Comparison of ENCODE assay signal across 9 cellular contexts in the genomic region with DNA sequence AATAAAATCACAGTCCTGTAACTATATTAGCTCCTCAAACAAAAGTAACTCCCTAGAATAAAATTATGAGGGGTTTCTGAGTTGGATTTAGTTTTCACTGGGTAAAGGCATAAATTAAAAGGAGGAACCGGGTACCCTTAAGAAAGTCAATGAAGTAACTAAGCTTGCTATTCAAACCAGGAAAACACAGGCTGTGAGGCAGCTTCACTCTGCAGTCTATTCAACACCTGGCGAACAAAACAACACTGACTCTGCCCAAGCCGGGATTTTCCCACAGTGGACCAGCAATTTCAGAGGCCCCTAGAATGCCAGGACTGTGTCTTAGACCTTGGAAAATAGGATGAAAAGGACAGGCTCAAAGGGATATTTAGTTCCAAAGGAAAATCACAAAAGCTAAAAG. TPM values are rescaled to one million over a fixed set of nuclear protein-coding genes. Genes with fewer than 3 reads are reported as not detected.
A peak's percentile ranks its signal among the peaks of the same experiment; 100 is the strongest.
DNase-seq lines count a peak whose midpoint lies in the region; ATAC-seq and TF ChIP-seq lines count a peak whose summit lies in the region.
"Had no signal": no experiment of that assay in that cellular context is flagged by ENCODE, and none has a peak within 500 bp of the region (broad histone marks: within the 10 kb centered on the region; RNA-seq: fewer than 3 reads in every experiment).

No MANE protein-coding gene starts in this region.

- peak overlapping the region; percentile 25 for H3K27ac Mint-ChIP-seq in activated CD4-positive, alpha-beta T cell treated with anti-CD3 and anti-CD28 coated beads for 36 hours
- H3K27ac Mint-ChIP-seq in stimulated activated effector memory CD8-positive, alpha-beta T cell treated with anti-CD3 and anti-CD28 coated beads, Interleukin-12 subunit alpha, Interleukin-12 subunit beta, amount 100 ng/mL, for 72 hours: no peak overlapping the region

- TF ChIP-seq EP300 in esophagus muscularis mucosa (IDR thresholded peaks at IDR 0.05) (no peak), stomach (IDR thresholded peaks at IDR 0.05) (no peak)

- TF ChIP-seq POLR2A in esophagus muscularis mucosa (IDR thresholded peaks at IDR 0.05; ENCODE audit: low read depth): no peak
- TF ChIP-seq POLR2A in stomach (IDR thresholded peaks at IDR 0.05): no peak

- H3K27me3 Mint-ChIP-seq in activated CD4-positive, alpha-beta T cell treated with anti-CD3 and anti-CD28 coated beads for 36 hours: no peaks in the 10 kb centered on the region

- CTCF ChIA-PET in activated CD4-positive, alpha-beta T cell treated with anti-CD3 and anti-CD28 coated beads for 36 hours (lab: Charles Lee): interaction anchor here (0.6 to 1.6 kb wide), 5 partner anchors 21 to 45 kb away, joined by 3 to 5 read pairs (median 4); no protein-coding TSS in a partner anchor
- CTCF ChIA-PET in RWPE1 (lab: Yijun Ruan, JAX): no interaction called here

- no peak for ATAC-seq in activated CD4-positive, alpha-beta T cell treated with anti-CD3 and anti-CD28 coated beads for 36 hours
- ATAC-seq in stimulated activated effector memory CD8-positive, alpha-beta T cell treated with anti-CD3 and anti-CD28 coated beads, Interleukin-12 subunit alpha, Interleukin-12 subunit beta, amount 100 ng/mL, for 72 hours: no peak
- ATAC-seq in HG02759 (IDR thresholded peaks at IDR 0.05; ENCODE audit: unreplicated experiment): no peak

- intact Hi-C loops in activated CD4-positive, alpha-beta T cell treated with anti-CD3 and anti-CD28 coated beads for 36 hours (cut with DNase I, micrococcal nuclease): loop anchor here in 1 of 2 experiments (10.0 kb wide), 1 partner anchor 530 kb away; no protein-coding TSS in a partner anchor
- intact Hi-C loops in esophagus muscularis mucosa (cut with DNase I) (no loop called here), stomach (cut with DNase I; ENCODE audit: low total_unique reads) (no loop called here)

- peaks cover 53% of the 10 kb centered on the region for H3K4me1 Mint-ChIP-seq in activated CD4-positive, alpha-beta T cell treated with anti-CD3 and anti-CD28 coated beads for 36 hours
- H3K4me1 Mint-ChIP-seq in stimulated activated effector memory CD8-positive, alpha-beta T cell treated with anti-CD3 and anti-CD28 coated beads, Interleukin-12 subunit alpha, Interleukin-12 subunit beta, amount 100 ng/mL, for 72 hours: peaks cover 45% of the 10 kb centered on the region

- H3K27ac ChIP-seq in RWPE1: peak overlapping the region; percentile 89
- peak overlapping the region; percentile 22 to 71 (median 66) for H3K27ac ChIP-seq in esophagus muscularis mucosa (replicated peaks in 1 of 4)
- H3K27ac ChIP-seq in stomach: peak overlapping the region in 2 of 5 donors; percentile 22 to 54

- H3K4me1 ChIP-seq in esophagus muscularis mucosa: peaks cover 25 to 36% (median 33%) of the 10 kb centered on the region in 4 donors
- H3K4me1 ChIP-seq in stomach: peaks cover 0 to 18% (median 9%) of the 10 kb centered on the region in 4 donors

- DNase-seq in activated CD4-positive, alpha-beta T cell treated with anti-CD3 and anti-CD28 coated beads for 36 hours: peak; percentile 40
- DNase-seq in activated CD4-positive, alpha-beta T cell treated with anti-CD3 and anti-CD28 coated beads for 4 hours: no peak
- DNase-seq in RWPE1 (ENCODE audit: low spot score) (no peak), esophagus muscularis mucosa (ENCODE audit: extremely low spot score) (peak; percentile 19), T1000 (lab: John Stamatoyannopoulos, UW) (no peak), stomach (no peak)
- DNase-seq in stimulated activated effector memory CD8-positive, alpha-beta T cell treated with anti-CD3 and anti-CD28 coated beads, Interleukin-12 subunit alpha, Interleukin-12 subunit beta, amount 100 ng/mL, for 72 hours (ENCODE audit: low spot score in 2 of 2): no peak
- DNase-seq: NCI-H1105 had no signal

- no peaks in the 10 kb centered on the region for H3K36me3 Mint-ChIP-seq in activated CD4-positive, alpha-beta T cell treated with anti-CD3 and anti-CD28 coated beads for 36 hours (ENCODE audit: low read depth)
- peaks cover 6% of the 10 kb centered on the region for H3K36me3 Mint-ChIP-seq in stimulated activated effector memory CD8-positive, alpha-beta T cell treated with anti-CD3 and anti-CD28 coated beads, Interleukin-12 subunit alpha, Interleukin-12 subunit beta, amount 100 ng/mL, for 72 hours

- peak overlapping the region in 1 of 4 donors; percentile 8 for H3K4me3 ChIP-seq in esophagus muscularis mucosa
- H3K4me3 ChIP-seq in stomach: no peak overlapping the region

- H3K9me3 Mint-ChIP-seq in activated CD4-positive, alpha-beta T cell treated with anti-CD3 and anti-CD28 coated beads for 36 hours (ENCODE audit: low read depth): no peaks in the 10 kb centered on the region
- H3K9me3 Mint-ChIP-seq in stimulated activated effector memory CD8-positive, alpha-beta T cell treated with anti-CD3 and anti-CD28 coated beads, Interleukin-12 subunit alpha, Interleukin-12 subunit beta, amount 100 ng/mL, for 72 hours: no peaks in the 10 kb centered on the region

- POLR2A ChIA-PET in activated CD4-positive, alpha-beta T cell treated with anti-CD3 and anti-CD28 coated beads for 36 hours (lab: Charles Lee): interaction anchor here (0.5 to 3.5 kb wide), 3 partner anchors 9 to 1420 kb away, joined by 3 to 16 read pairs (median 3); partner anchors contain the start of gene CREB1
- POLR2A ChIA-PET in RWPE1 (lab: Yijun Ruan, JAX; ENCODE audit: low non-redundant PET): no interaction called here

- H3K36me3 ChIP-seq in esophagus muscularis mucosa: no peaks in the 10 kb centered on the region
- no peaks in the 10 kb centered on the region for H3K36me3 ChIP-seq in stomach

- no peaks in the 10 kb centered on the region for H3K27me3 ChIP-seq in esophagus muscularis mucosa
- no peaks in the 10 kb centered on the region for H3K27me3 ChIP-seq in stomach

- TF ChIP-seq CTCF in RWPE1 (conservative IDR thresholded peaks at IDR 0.05; ENCODE audit: low read depth): no peak
- TF ChIP-seq CTCF in esophagus muscularis mucosa (IDR thresholded peaks at IDR 0.05): no peak
- TF ChIP-seq CTCF in stomach (IDR thresholded peaks at IDR 0.05): no peak

- WGBS in esophagus muscularis mucosa: 52% methylated on average over 3 of the region's 3 CpGs
- WGBS in stomach, 5 donors: 45 to 65% (median 53%) methylated on average over 3 of the region's 3 CpGs

- H3K4me3 Mint-ChIP-seq in activated CD4-positive, alpha-beta T cell treated with anti-CD3 and anti-CD28 coated beads for 36 hours: peak overlapping the region; percentile 3
- H3K4me3 Mint-ChIP-seq in stimulated activated effector memory CD8-positive, alpha-beta T cell treated with anti-CD3 and anti-CD28 coated beads, Interleukin-12 subunit alpha, Interleukin-12 subunit beta, amount 100 ng/mL, for 72 hours: peak overlapping the region; percentile 41

- H3K9me3 ChIP-seq in esophagus muscularis mucosa: no peaks in the 10 kb centered on the region
- no peaks in the 10 kb centered on the region for H3K9me3 ChIP-seq in stomach

RNA-seq across cellular contexts. Expression of gene CREB1, which starts 24.6 kb away (rescaled TPM):
- total RNA-seq in activated CD4-positive, alpha-beta T cell treated with anti-CD3 and anti-CD28 coated beads for 36 hours: 100 to 1,000 TPM in 1 of 2 experiments, 10 to 100 TPM in 1; 85.4 to 136 TPM
- 10 to 100 TPM; 31.1 to 51.5 (median 43.3) TPM for total RNA-seq in esophagus muscularis mucosa
- 10 to 100 TPM; 14.0 to 58.6 (median 20.0) TPM for total RNA-seq in stomach
- polyA plus RNA-seq in stomach: 10 to 100 TPM in 1 of 3 donors, 1 to 10 TPM in 2; 5.2 to 11.2 (median 5.3) TPM

Comparison
In these comparisons a context has a peak if more than half of its experiments do, and no peak if none do; other contexts are left out.
1. DNase-seq: peak in activated CD4-positive, alpha-beta T cell treated with anti-CD3 and anti-CD28 coated beads for 36 hours (single experiment) and esophagus muscularis mucosa (single experiment); none in activated CD4-positive, alpha-beta T cell treated with anti-CD3 and anti-CD28 coated beads for 4 hours (0 of 2), RWPE1 (single experiment), stimulated activated effector memory CD8-positive, alpha-beta T cell treated with anti-CD3 and anti-CD28 coated beads, Interleukin-12 subunit alpha, Interleukin-12 subunit beta, amount 100 ng/mL, for 72 hours (0 of 2), T1000 (single experiment) and stomach (single experiment).